In genomic region chr10:78727251-78727650, GRCh38 we compare ENCODE assay signal across 22 cellular contexts.
A peak's percentile ranks its signal among the peaks of the same experiment; 100 is the strongest.
DNase-seq lines count a peak whose midpoint lies in the region; ATAC-seq and TF ChIP-seq lines count a peak whose summit lies in the region.
"Had no signal": no experiment of that assay in that cellular context is flagged by ENCODE, and none has a peak within 500 bp of the region (broad histone marks: within the 10 kb centered on the region; RNA-seq: fewer than 3 reads in every experiment).

No MANE protein-coding gene starts in this region.

- intact Hi-C loops in heart left ventricle (cut with DNase I): no loop called here
- intact Hi-C loops in CD4-positive, alpha-beta T cell (cut with DNase I, micrococcal nuclease): no loop called here

- 87 to 90% (median 88%) methylated on average over 2 of the region's 2 CpGs for WGBS in heart left ventricle, 4 donors

- no peaks in the 10 kb centered on the region for H3K9me3 Mint-ChIP-seq in nephron
- H3K9me3 Mint-ChIP-seq in CD4-positive, alpha-beta T cell: no peaks in the 10 kb centered on the region
- H3K9me3 Mint-ChIP-seq: CD8-positive, alpha-beta T cell had no signal

- CTCF ChIA-PET in HEK293 (lab: Yijun Ruan, JAX) (interaction anchor here (0.5 kb wide), 1 partner anchor 180 kb away, joined by 3 read pairs; no protein-coding TSS in a partner anchor), RWPE1 (lab: Yijun Ruan, JAX) (interaction anchor here (0.5 to 0.7 kb wide), 2 partner anchors 165 to 244 kb away, joined by 3 to 5 read pairs; no protein-coding TSS in a partner anchor)
- CTCF ChIA-PET in CD4-positive, alpha-beta T cell (lab: Charles Lee): no interaction called here

- H3K4me3 ChIP-seq in HEK293 (ENCODE audit: low read depth, low read length) (no peak overlapping the region), heart left ventricle (no peak overlapping the region)
- H3K4me3 ChIP-seq: GM12878, PC-9, SK-N-MC had no signal

- H3K36me3 ChIP-seq in HEK293 (ENCODE audit: control insufficient read depth in 2 of 2, insufficient read depth in 1 of 2, low read length in 2 of 2): no peaks in the 10 kb centered on the region
- no peaks in the 10 kb centered on the region for H3K36me3 ChIP-seq in heart left ventricle

- H3K27ac Mint-ChIP-seq in nephron: peak overlapping the region; percentile 1 to 44 (median 21)
- no peak overlapping the region for H3K27ac Mint-ChIP-seq in CD4-positive, alpha-beta T cell
- H3K27ac Mint-ChIP-seq: B cell; CD8-positive, alpha-beta T cell had no signal

- TF ChIP-seq CTCF in HEK293 (tag by site-specific recombination; IDR thresholded peaks at IDR 0.05): no peak
- no peak for TF ChIP-seq CTCF in heart left ventricle (IDR thresholded peaks at IDR 0.05)
- TF ChIP-seq CTCF in nephron (IDR thresholded peaks at IDR 0.05; ENCODE audit: unreplicated experiment in 3 of 3): no peak
- no peak for TF ChIP-seq CTCF in CD4-positive, alpha-beta T cell (IDR thresholded peaks at IDR 0.05)
- TF ChIP-seq CTCF in RWPE1 (conservative IDR thresholded peaks at IDR 0.05; ENCODE audit: low read depth): no peak

- POLR2A ChIA-PET in HEK293 (lab: Yijun Ruan, JAX): no interaction called here
- POLR2A ChIA-PET in CD4-positive, alpha-beta T cell (lab: Charles Lee): no interaction called here
- POLR2A ChIA-PET in RWPE1 (lab: Yijun Ruan, JAX; ENCODE audit: low non-redundant PET): no interaction called here

- H3K27me3 ChIP-seq in heart left ventricle: no peaks in the 10 kb centered on the region
- H3K27me3 ChIP-seq in CD4-positive, alpha-beta T cell (ENCODE audit: control insufficient read depth, insufficient read depth, low read length): no peaks in the 10 kb centered on the region

- TF ChIP-seq POLR2A in heart left ventricle (IDR thresholded peaks at IDR 0.05): no peak

- DNase-seq in DMS 273 (lab: John Stamatoyannopoulos, UW; ENCODE audit: unreplicated experiment) (peak; percentile 6), DMS 273 treated with DMSO at 0.1 percent for 48 hours (lab: John Stamatoyannopoulos, UW) (no peak), heart left ventricle (no peak), NCI-H1092 treated with DMSO at 0.1 percent for 48 hours (lab: John Stamatoyannopoulos, UW) (no peak), RWPE1 (ENCODE audit: low spot score) (no peak)
- DNase-seq in CD4-positive, alpha-beta T cell: no peak
- DNase-seq: CD8-positive, alpha-beta T cell; GDM1; NCI-H1048; NCI-H146; NCI-H2081; NCI-H446 treated with DMSO at 0.1 percent for 48 hours; NCI-H748 treated with DMSO at 0.1 percent for 48 hours; PC-9 had no signal

- no peak overlapping the region for H3K27ac ChIP-seq in HEK293 (ENCODE audit: extremely low read depth, low read depth, low read length)
- peak overlapping the region in 11 of 12 donors; percentile 14 to 87 (median 81) for H3K27ac ChIP-seq in heart left ventricle
- H3K27ac ChIP-seq in CD4-positive, alpha-beta T cell (ENCODE audit: low read depth, low read length): no peak overlapping the region
- H3K27ac ChIP-seq in RWPE1: no peak overlapping the region
- H3K27ac ChIP-seq: 22Rv1, KMS-11, PC-9, SK-N-MC had no signal

- H3K4me1 ChIP-seq in HEK293 (ENCODE audit: control insufficient read depth, insufficient read depth, low read length) (no peaks in the 10 kb centered on the region), heart left ventricle (peaks cover 0 to 24% (median 15%) of the 10 kb centered on the region in 12 donors)

- peak in 2 of 4 donors; percentile 12 to 38 for ATAC-seq in heart left ventricle
- ATAC-seq in CD4-positive, alpha-beta T cell (ENCODE audit: poor library complexity): no peak
- ATAC-seq: CD8-positive, alpha-beta T cell; GM12878; HepG2 had no signal

- H3K4me3 Mint-ChIP-seq in nephron: no peak overlapping the region
- no peak overlapping the region for H3K4me3 Mint-ChIP-seq in CD4-positive, alpha-beta T cell
- H3K4me3 Mint-ChIP-seq: B cell; CD8-positive, alpha-beta T cell had no signal

- H3K4me1 Mint-ChIP-seq in nephron: peaks cover 23% of the 10 kb centered on the region
- H3K4me1 Mint-ChIP-seq in CD4-positive, alpha-beta T cell (ENCODE audit: low read depth): no peaks in the 10 kb centered on the region
- H3K4me1 Mint-ChIP-seq: B cell had no signal

- no peaks in the 10 kb centered on the region for H3K36me3 Mint-ChIP-seq in nephron (ENCODE audit: low read depth)
- H3K36me3 Mint-ChIP-seq in CD4-positive, alpha-beta T cell (ENCODE audit: low read depth): no peaks in the 10 kb centered on the region
- H3K36me3 Mint-ChIP-seq: CD8-positive, alpha-beta T cell had no signal

- peaks cover 16% of the 10 kb centered on the region for H3K27me3 Mint-ChIP-seq in nephron (ENCODE audit: low read depth)
- peaks cover 15% of the 10 kb centered on the region for H3K27me3 Mint-ChIP-seq in CD4-positive, alpha-beta T cell

- H3K9me3 ChIP-seq in HEK293 (ENCODE audit: control insufficient read depth, insufficient read depth, low read depth, low read length) (no peaks in the 10 kb centered on the region), heart left ventricle (no peaks in the 10 kb centered on the region)
- H3K9me3 ChIP-seq in CD4-positive, alpha-beta T cell (ENCODE audit: control insufficient read depth, low read length): no peaks in the 10 kb centered on the region

TF ChIP-seq in HEK293, 187 proteins besides CTCF, POLR2A, EP300 and RAD21:
- TF ChIP-seq REST (tag by site-specific recombination; IDR thresholded peaks at IDR 0.05): peak; percentile 86
- no peak for TF ChIP-seq ZSCAN16 (tag by site-specific recombination; IDR thresholded peaks at IDR 0.05)

Comparison
In these comparisons a context has a peak if more than half of its experiments do, and no peak if none do; other contexts are left out.
1. H3K27ac ChIP-seq: peak in heart left ventricle (11 of 12); none in HEK293 (single experiment), CD4-positive, alpha-beta T cell (single experiment) and RWPE1 (single experiment).